In the genomic region with DNA sequence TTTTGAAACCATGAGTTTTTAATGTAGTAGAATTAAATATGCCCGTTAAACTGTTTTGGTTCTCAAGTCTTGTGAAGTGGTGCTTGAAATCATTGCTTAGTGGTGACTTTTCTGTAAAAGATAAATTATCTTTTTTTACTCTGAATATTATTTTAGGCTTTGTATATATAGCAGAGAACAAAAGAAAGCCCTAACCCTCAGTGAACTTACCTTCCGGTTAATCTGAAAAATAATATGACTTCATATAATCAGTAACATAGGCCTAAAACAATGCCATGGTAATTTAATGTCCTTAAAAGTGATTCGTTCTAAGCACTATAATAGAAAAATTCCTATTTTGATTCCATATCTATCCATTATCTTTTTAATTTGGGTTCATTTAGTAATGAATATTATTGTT, we compare ENCODE assay signal across 20 cellular contexts. TPM values are rescaled to one million over a fixed set of nuclear protein-coding genes. Genes with fewer than 3 reads are reported as not detected.
DNase-seq lines count a peak whose midpoint lies in the region; ATAC-seq, FAIRE-seq and TF ChIP-seq lines count a peak whose summit lies in the region.
"Had no signal": no experiment of that assay in that cellular context is flagged by ENCODE, and none has a peak within 500 bp of the region (broad histone marks: within the 10 kb centered on the region; RNA-seq: fewer than 3 reads in every experiment).

No MANE protein-coding gene starts in this region.

- no peaks in the 10 kb centered on the region for H3K4me1 ChIP-seq in K562 (replicated peaks in 1 of 2; ENCODE audit: control insufficient read depth in 2 of 2, insufficient read depth in 2 of 2, low read length in 2 of 2)
- H3K4me1 ChIP-seq in endothelial cell of umbilical vein (ENCODE audit: control insufficient read depth, extremely low read depth, insufficient read depth, low read length) = peaks cover 14% of the 10 kb centered on the region

- H3K79me2 ChIP-seq in K562 (ENCODE audit: control insufficient read depth, insufficient read depth, low read length) (peaks cover 51% of the 10 kb centered on the region), endothelial cell of umbilical vein (ENCODE audit: control insufficient read depth, insufficient read depth, low read length) (peaks cover 25% of the 10 kb centered on the region)

- H3K36me3 ChIP-seq in K562 (ENCODE audit: control insufficient read depth, insufficient read depth, low read length) = no peaks in the 10 kb centered on the region
- H3K36me3 ChIP-seq in endothelial cell of umbilical vein (ENCODE audit: control insufficient read depth in 2 of 2, extremely low read depth in 1 of 2, insufficient read depth in 2 of 2, low read length in 2 of 2) = no peaks in the 10 kb centered on the region

- no peak for FAIRE-seq in K562 (lab: Jason Lieb, UNC)
- no peak for FAIRE-seq in endothelial cell of umbilical vein (lab: Jason Lieb, UNC)
- FAIRE-seq in GM12891 (lab: Jason Lieb, UNC) = no peak
- FAIRE-seq: D721Med, GM12878, GM18507 had no signal

- intact Hi-C loops in K562 (cut with micrococcal nuclease) = no loop called here
- intact Hi-C loops in endothelial cell of umbilical vein (cut with micrococcal nuclease) = loop anchor here (1.0 kb wide), 1 partner anchor 22 kb away; a partner anchor contains a TSS
- intact Hi-C loops in posterior cingulate gyrus (cut with DNase I) = no loop called here

- H3K9me3 ChIP-seq in K562 (replicated peaks; ENCODE audit: control insufficient read depth, insufficient read depth, low read depth, low read length) = no peaks in the 10 kb centered on the region
- no peaks in the 10 kb centered on the region for H3K9me3 ChIP-seq in endothelial cell of umbilical vein (replicated peaks; ENCODE audit: control insufficient read depth, insufficient read depth, low read length)

- CTCF ChIA-PET in K562 (lab: Yijun Ruan, JAX; ENCODE audit: low intra/inter-chr PET ratio) (no interaction called here), endothelial cell of umbilical vein (lab: Charles Lee) (interaction anchor here (1.4 kb wide), 1 partner anchor 17 kb away, joined by 4 read pairs; no protein-coding TSS in a partner anchor)

- no peak for TF ChIP-seq RAD21 in K562 (CRISPR knock-in tag; conservative IDR thresholded peaks at IDR 0.05 in 1 of 2, IDR thresholded peaks at IDR 0.05 in 1 of 2)

- H3K4me2 ChIP-seq in K562 (ENCODE audit: insufficient read depth, low read length) (no peak overlapping the region), endothelial cell of umbilical vein (ENCODE audit: insufficient read depth, low read length) (peak overlapping the region; percentile 80)

- ATAC-seq in K562 = no peak
- ATAC-seq: CD8-positive, alpha-beta T cell; GM12878 had no signal

- in situ Hi-C loops in K562 (cut with MboI) = no loop called here

- H3K4me3 ChIP-seq in K562 (no peak overlapping the region), endothelial cell of umbilical vein (replicated peaks in 1 of 3; ENCODE audit: insufficient read depth in 1 of 3, low read depth in 1 of 3, low read length in 3 of 3) (peak overlapping the region in 1 of 3 experiments; percentile 21)
- H3K4me3 ChIP-seq: GM12878 had no signal

- H3K27ac ChIP-seq in K562 (ENCODE audit: extremely low read depth, low read depth, low read length) (no peak overlapping the region), endothelial cell of umbilical vein (ENCODE audit: insufficient read depth, low read depth, low read length) (peak overlapping the region; percentile 38)
- H3K27ac ChIP-seq: C4-2B had no signal

- H3K9me1 ChIP-seq in K562 (ENCODE audit: control insufficient read depth, insufficient read depth, low read length) (no peaks in the 10 kb centered on the region), endothelial cell of umbilical vein (replicated peaks; ENCODE audit: control insufficient read depth, extremely low read depth, insufficient read depth, low read length) (no peaks in the 10 kb centered on the region)

- TF ChIP-seq CTCF in K562 (IDR thresholded peaks at IDR 0.05 in 2 of 3, conservative IDR thresholded peaks at IDR 0.05 in 1 of 3; ENCODE audit: insufficient read depth in 2 of 3, low read depth in 1 of 3, low read length in 3 of 3) = no peak
- TF ChIP-seq CTCF in endothelial cell of umbilical vein (IDR thresholded peaks at IDR 0.05; ENCODE audit: extremely low read depth in 1 of 2, insufficient read depth in 1 of 2, low read depth in 1 of 2, low read length in 2 of 2) = no peak

- no peak for DNase-seq in K562 (ENCODE audit: extremely low read depth in 1 of 4, low spot score in 3 of 4)
- DNase-seq in endothelial cell of umbilical vein (ENCODE audit: low read depth, low spot score) = peak; percentile 78
- peak; percentile 65 to 75 for DNase-seq in lung microvascular endothelial cell (ENCODE audit: low read depth in 2 of 2)
- DNase-seq in LoVo (ENCODE audit: low spot score) = no peak
- no peak for DNase-seq in posterior cingulate gyrus
- no peak for DNase-seq in GM12891 (ENCODE audit: insufficient read length, low spot score)
- DNase-seq: 8988T; CD4-positive, CD25-positive, alpha-beta regulatory T cell; CD8-positive, alpha-beta T cell; DMS 273 treated with DMSO at 0.1 percent for 48 hours; DMS79; EL; GDM1; GOT3; H7; HCEC 1CT had no signal

- no peak for TF ChIP-seq EP300 in K562 (IDR thresholded peaks at IDR 0.05; ENCODE audit: low read length)

- no peaks in the 10 kb centered on the region for H4K20me1 ChIP-seq in K562 (replicated peaks; ENCODE audit: control insufficient read depth, insufficient read depth, low read length)
- peaks cover 3% of the 10 kb centered on the region for H4K20me1 ChIP-seq in endothelial cell of umbilical vein (replicated peaks; ENCODE audit: control insufficient read depth, extremely low read depth, insufficient read depth, low read length)

- H3K27me3 ChIP-seq in K562 (ENCODE audit: control insufficient read depth in 2 of 2, insufficient read depth in 2 of 2, low read length in 2 of 2) = no peaks in the 10 kb centered on the region
- H3K27me3 ChIP-seq in endothelial cell of umbilical vein (ENCODE audit: control insufficient read depth in 2 of 2, insufficient read depth in 2 of 2, low read length in 2 of 2) = no peaks in the 10 kb centered on the region

- 97% methylated on average over 3 of the region's 3 CpGs for WGBS in K562 (ENCODE audit: insufficient coverage, low coverage, missing lambda C conversion rate)

- no peak overlapping the region for H2AFZ ChIP-seq in K562 (ENCODE audit: low read depth, low read length)
- no peak overlapping the region for H2AFZ ChIP-seq in endothelial cell of umbilical vein (ENCODE audit: low read depth, low read length)

- no TSS peak for BruUV-seq in K562 (replicated peaks; lab: Mats Ljungman, UMichigan)
- no TSS peak for BruUV-seq in endothelial cell of umbilical vein (replicated peaks; lab: Mats Ljungman, UMichigan)

- TF ChIP-seq POLR2A in K562 (conservative IDR thresholded peaks at IDR 0.05) (no peak), endothelial cell of umbilical vein (IDR thresholded peaks at IDR 0.05; ENCODE audit: low read depth, low read length) (no peak), GM12891 (IDR thresholded peaks at IDR 0.05; ENCODE audit: low read depth, low read length) (no peak)

- H3K9ac ChIP-seq in K562 (ENCODE audit: insufficient read depth in 1 of 2, low read depth in 2 of 2, low read length in 2 of 2) = no peak overlapping the region
- no peak overlapping the region for H3K9ac ChIP-seq in endothelial cell of umbilical vein (replicated peaks; ENCODE audit: extremely low read depth, insufficient read depth, low read length)

- dilution Hi-C loops in endothelial cell of umbilical vein (cut with MboI; ENCODE audit: extremely low pct_ligation_motif_present, low sequenced_read_pairs) = no loop called here

- POLR2A ChIA-PET in K562 (lab: Yijun Ruan, JAX) (no interaction called here), endothelial cell of umbilical vein (lab: Charles Lee) (no interaction called here)

TF ChIP-seq in endothelial cell of umbilical vein, 7 proteins besides CTCF, POLR2A, EP300 and RAD21 (continues in another document):
- TF ChIP-seq JUN (IDR thresholded peaks at IDR 0.05; ENCODE audit: borderline replicate concordance, insufficient read depth, insufficient read length, low read depth) (peak; percentile 55), GATA2 (IDR thresholded peaks at IDR 0.05; ENCODE audit: insufficient read depth, insufficient read length, low read depth, low read length) (no peak)

TF ChIP-seq in GM12891, 5 proteins besides CTCF, POLR2A, EP300 and RAD21 (continues in another document):
- TF ChIP-seq POLR2AphosphoS5 (IDR thresholded peaks at IDR 0.05; ENCODE audit: low read depth, low read length) = no peak
- no peak for TF ChIP-seq SPI1 (IDR thresholded peaks at IDR 0.05; ENCODE audit: low read depth, low read length)
- no peak for TF ChIP-seq TAF1 (IDR thresholded peaks at IDR 0.05; ENCODE audit: low read depth, low read length)

RNA-seq across cellular contexts. Expression of a gene that starts 21.8 kb away (rescaled TPM):
- total RNA-seq in K562 (2011; cell fraction: chromatin; rRNA removed; ENCODE audit: low replicate concordance) = 39.3 and 248 TPM in 2 replicates
- total RNA-seq in K562 (2011; cell fraction: nucleolus; rRNA removed) = 24.2 and 41.6 TPM in 2 replicates
- total RNA-seq in K562 (2011; cell fraction: nucleoplasm; rRNA removed) = 70.0 and 117 TPM in 2 replicates
- total RNA-seq in K562 (2014; rRNA removed) (37.6 and 47.1 TPM in 2 replicates), K562 (2014; rRNA removed; fragmentation: Illumina TruSeq; extraction: Trizol) (77.8 and 86.2 TPM in 2 replicates), K562 (2015; rRNA removed; fragmentation: Illumina TruSeq; extraction: Trizol) (73.8 and 80.9 TPM in 2 replicates), K562 (2021) (35.0 and 40.1 TPM in 2 replicates), endothelial cell of umbilical vein (41.8 and 51.6 TPM in 2 replicates), lung microvascular endothelial cell (23.3 and 36.1 TPM in 2 replicates)
- polyA plus RNA-seq in K562 (2011; rRNA removed) (33.9 and 46.3 TPM in 2 replicates), K562 (2014; fragmentation: Illumina TruSeq; extraction: Trizol) (31.6 and 36.1 TPM in 2 replicates), K562 (2014; fragmentation: Nextera tagmentation; extraction: Ambion mirVana) (10 to 100 TPM; 25.5 to 49.4 TPM), K562 (2014; rRNA removed) (28.2 TPM in 2 replicates), endothelial cell of umbilical vein (8.3 and 9.5 TPM in 2 replicates)
- polyA plus RNA-seq in K562 (2011; cell fraction: cytosol; rRNA removed) = 5.1 and 10.2 TPM in 2 replicates
- 40.4 and 47.0 TPM in 2 replicates for polyA plus RNA-seq in K562 (2011; cell fraction: nucleus; rRNA removed)
- polyA plus RNA-seq in K562 (2012) = 22.3 and 29.2 TPM in 2 replicates
- 92.9 and 93.0 TPM in 2 replicates for polyA minus RNA-seq in K562 (2011; rRNA and poly(A)+ RNA removed)
- 25.8 and 26.6 TPM in 2 replicates for polyA minus RNA-seq in K562 (2011; cell fraction: cytosol; rRNA and poly(A)+ RNA removed)
- polyA minus RNA-seq in K562 (2011; cell fraction: nucleus; rRNA and poly(A)+ RNA removed) = 71.4 and 126 TPM in 2 replicates
- 7.1 and 7.7 TPM in 2 replicates for polyA plus RNA-seq in endothelial cell of umbilical vein (2011; cell fraction: cytosol; rRNA removed)
- 51.5 and 76.8 TPM in 2 replicates for polyA plus RNA-seq in endothelial cell of umbilical vein (2011; cell fraction: nucleus; rRNA removed)
- polyA plus RNA-seq in endothelial cell of umbilical vein (2012) = 20.2 and 30.5 TPM in 2 replicates
- 23.7 and 23.9 TPM in 2 replicates for polyA minus RNA-seq in endothelial cell of umbilical vein
- polyA minus RNA-seq in endothelial cell of umbilical vein (2011; cell fraction: cytosol; rRNA and poly(A)+ RNA removed) = 19.6 TPM
- 92.2 and 119 TPM in 2 replicates for polyA minus RNA-seq in endothelial cell of umbilical vein (2011; cell fraction: nucleus; rRNA and poly(A)+ RNA removed)
- polyA plus RNA-seq in GM12891 (2012; ENCODE audit: low read depth, missing spikeins) = 13.3 TPM

Comparison
In these comparisons a context has a peak if more than half of its experiments do, and no peak if none do; other contexts are left out.
1. DNase-seq: peak in endothelial cell of umbilical vein (single experiment) and lung microvascular endothelial cell (2 of 2); none in K562 (0 of 4), LoVo (single experiment), posterior cingulate gyrus (0 of 10) and GM12891 (single experiment).